ENCODE assay signal across 24 cellular contexts in the genomic region with DNA sequence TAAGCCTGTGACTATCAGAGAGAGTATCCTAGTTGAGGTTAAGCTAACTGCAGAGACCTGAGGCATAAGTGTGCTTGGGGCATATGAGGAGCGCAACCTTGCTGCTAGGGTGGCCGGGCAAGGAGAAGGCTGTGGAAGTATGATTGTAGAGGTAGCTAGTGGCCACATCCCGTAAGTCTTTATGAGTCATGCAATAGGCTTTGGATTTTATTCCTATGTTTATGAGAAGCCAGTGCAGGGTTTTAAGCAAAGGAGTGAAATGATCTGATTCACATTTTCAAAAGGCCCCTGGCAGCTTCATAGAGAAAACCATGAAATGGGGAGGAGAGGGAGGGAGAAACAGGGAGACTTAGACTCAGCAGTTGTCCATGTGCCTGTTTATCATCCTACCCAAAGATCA.
"Had no signal": no experiment of that assay in that cellular context is flagged by ENCODE, and none has a peak within 500 bp of the region (broad histone marks: within the 10 kb centered on the region; RNA-seq: fewer than 3 reads in every experiment).

No MANE protein-coding gene starts in this region.

- H3K36me3 ChIP-seq: gastrocnemius medialis, thyroid gland, upper lobe of right lung had no signal

- H3K79me2 ChIP-seq: parathyroid adenoma had no signal

- H3K9ac ChIP-seq: parathyroid adenoma had no signal

- H3K27me3 ChIP-seq: body of pancreas, gastrocnemius medialis, thyroid gland, upper lobe of right lung had no signal

- H3K9me3 ChIP-seq: body of pancreas, gastrocnemius medialis, thyroid gland, upper lobe of right lung had no signal

- H3K4me1 Mint-ChIP-seq: activated B cell treated with CpG ODN at 0.5 μM for 24 hours; activated naive CD8-positive, alpha-beta T cell treated with anti-CD3 and anti-CD28 coated beads, Interleukin-2, amount 10 ng/mL, durations not matched to agents 7 days and 5 days; memory B cell had no signal

- H3K27ac Mint-ChIP-seq: activated B cell treated with CpG ODN at 0.5 μM for 24 hours; activated naive CD4-positive, alpha-beta T cell treated with anti-CD3 and anti-CD28 coated beads for 36 hours; activated naive CD8-positive, alpha-beta T cell treated with anti-CD3 and anti-CD28 coated beads, Interleukin-2, amount 10 ng/mL, durations not matched to agents 7 days and 5 days; memory B cell; nephron progenitor cell; stimulated activated naive CD8-positive, alpha-beta T cell treated with anti-CD3 and anti-CD28 coated beads, Interleukin-15, Interleukin-2, amounts not matched to agents 100 ng/mL and 50 ng/mL, for 24 hours had no signal

- H3K4me1 ChIP-seq: body of pancreas, gastrocnemius medialis, parathyroid adenoma, thyroid gland, upper lobe of right lung had no signal

- H3K27me3 Mint-ChIP-seq: activated naive CD8-positive, alpha-beta T cell treated with anti-CD3 and anti-CD28 coated beads, Interleukin-2, amount 10 ng/mL, durations not matched to agents 7 days and 5 days; stimulated activated naive CD8-positive, alpha-beta T cell treated with anti-CD3 and anti-CD28 coated beads, Interleukin-15, Interleukin-2, amounts not matched to agents 100 ng/mL and 50 ng/mL, for 24 hours had no signal

- H2AFZ ChIP-seq: parathyroid adenoma had no signal

- H3K4me3 Mint-ChIP-seq: activated B cell treated with CpG ODN at 0.5 μM for 24 hours; activated naive CD4-positive, alpha-beta T cell treated with anti-CD3 and anti-CD28 coated beads for 36 hours; activated naive CD8-positive, alpha-beta T cell treated with anti-CD3 and anti-CD28 coated beads, Interleukin-2, amount 10 ng/mL, durations not matched to agents 7 days and 5 days; memory B cell; nephron progenitor cell; stimulated activated naive CD8-positive, alpha-beta T cell treated with anti-CD3 and anti-CD28 coated beads, Interleukin-15, Interleukin-2, amounts not matched to agents 100 ng/mL and 50 ng/mL, for 24 hours had no signal

- H3K4me3 ChIP-seq: body of pancreas, gastrocnemius medialis, thyroid gland, upper lobe of right lung had no signal

- DNase-seq: activated B cell treated with CpG ODN at 0.5 μM for 24 hours; activated CD4-positive, alpha-beta T cell treated with anti-CD3 and anti-CD28 coated beads for 4 hours; activated CD4-positive, alpha-beta T cell treated with anti-CD3 and anti-CD28 coated beads, Interleukin-2, amount 50 U/mL, for 48 hours; activated CD8-positive, alpha-beta memory T cell treated with anti-CD3 and anti-CD28 coated beads, Interleukin-2, amount 50 U/mL, for 48 hours; activated naive CD4-positive, alpha-beta T cell treated with anti-CD3 and anti-CD28 coated beads for 36 hours; activated naive CD8-positive, alpha-beta T cell treated with anti-CD3 and anti-CD28 coated beads, Interleukin-2, amount 10 ng/mL, durations not matched to agents 7 days and 5 days; activated T-cell treated with anti-CD3 and anti-CD28 coated beads, Interleukin-2, amount 50 U/mL, for 48 hours; amygdala; body of pancreas; gastrocnemius medialis; hypothalamus; islet precursor cell; left cardiac atrium; nephron progenitor cell; nucleus accumbens; right cardiac atrium; stimulated activated CD4-positive, alpha-beta T cell treated with anti-CD3 and anti-CD28 coated beads, Interleukin-12 subunit alpha, Interleukin-12 subunit beta, amount 100 ng/mL, for 4 hours; substantia nigra; T-helper 9 cell; thyroid gland; upper lobe of right lung had no signal

- ATAC-seq: body of pancreas, gastrocnemius medialis, left cardiac atrium, right cardiac atrium, upper lobe of right lung had no signal

- H3K27ac ChIP-seq: body of pancreas, gastrocnemius medialis, parathyroid adenoma, thyroid gland, upper lobe of right lung had no signal

- H3K9me3 Mint-ChIP-seq: activated B cell treated with CpG ODN at 0.5 μM for 24 hours; activated naive CD8-positive, alpha-beta T cell treated with anti-CD3 and anti-CD28 coated beads, Interleukin-2, amount 10 ng/mL, durations not matched to agents 7 days and 5 days; memory B cell had no signal

- H3K36me3 Mint-ChIP-seq: activated naive CD8-positive, alpha-beta T cell treated with anti-CD3 and anti-CD28 coated beads, Interleukin-2, amount 10 ng/mL, durations not matched to agents 7 days and 5 days; memory B cell had no signal
